1 cellular context compared by ENCODE assay signal in genomic region chr2:42569116-42569711, GRCh38.
TF ChIP-seq lines count a peak whose summit lies in the region.

No MANE protein-coding gene starts in this region.

TF ChIP-seq in K562, 482 proteins besides CTCF, POLR2A, EP300 and RAD21 (continued from another document):
- TF ChIP-seq FOXP4 (CRISPR knock-in tag; IDR thresholded peaks at IDR 0.05; ENCODE audit: borderline replicate concordance), result no peak
- no peak for TF ChIP-seq AFF4 (CRISPR knock-in tag; IDR thresholded peaks at IDR 0.05)
- no peak for TF ChIP-seq KAT2B (IDR thresholded peaks at IDR 0.05; ENCODE audit: low read depth, low read length)
- no peak for TF ChIP-seq KLF1 (tag; IDR thresholded peaks at IDR 0.05)
- TF ChIP-seq TBL1XR1 (IDR thresholded peaks at IDR 0.05; ENCODE audit: low read length in 2 of 2), result no peak
- no peak for TF ChIP-seq NCOR1 (IDR thresholded peaks at IDR 0.05)
